Comparison of ENCODE assay signal across 19 cellular contexts in the genomic region with DNA sequence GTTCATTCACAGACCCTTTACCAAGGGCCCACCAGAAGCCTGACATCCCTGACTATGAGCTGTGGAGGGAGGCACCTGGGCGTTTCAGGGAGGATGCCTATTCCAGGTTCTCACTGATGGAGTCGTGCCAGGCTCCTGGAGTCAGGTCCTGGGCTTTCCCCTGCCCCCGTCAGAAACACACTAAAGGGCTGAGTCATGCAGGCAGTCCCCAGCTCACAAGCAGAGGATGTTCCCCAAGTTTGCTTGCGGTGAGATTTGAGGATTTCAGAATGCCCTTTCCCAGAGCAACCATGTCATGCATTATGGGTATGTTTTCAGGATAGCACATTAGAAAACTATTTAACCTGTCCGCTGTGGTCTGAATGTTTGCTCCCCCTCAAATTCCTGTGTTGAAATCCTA. TPM values are rescaled to one million over a fixed set of nuclear protein-coding genes. Genes with fewer than 3 reads are reported as not detected.
DNase-seq lines count a peak whose midpoint lies in the region; ATAC-seq, FAIRE-seq and TF ChIP-seq lines count a peak whose summit lies in the region.
"Had no signal": no experiment of that assay in that cellular context is flagged by ENCODE, and none has a peak within 500 bp of the region (broad histone marks: within the 10 kb centered on the region; RNA-seq: fewer than 3 reads in every experiment).

No MANE protein-coding gene starts in this region.

- ATAC-seq in A549, result no peak
- ATAC-seq: Right ventricle myocardium inferior had no signal

- intact Hi-C loops in tibial artery (cut with DNase I; ENCODE audit: low total_unique reads), result no loop called here

- no peaks in the 10 kb centered on the region for H3K36me3 Mint-ChIP-seq in astrocyte (ENCODE audit: low read depth, unreplicated experiment)
- no peaks in the 10 kb centered on the region for H3K36me3 Mint-ChIP-seq in immature natural killer cell

- H3K27me3 ChIP-seq in astrocyte (ENCODE audit: insufficient read depth, low read length) (no peaks in the 10 kb centered on the region), kidney epithelial cell (ENCODE audit: control insufficient read depth, insufficient read depth, low read length) (no peaks in the 10 kb centered on the region), tibial artery (peaks cover 0 to 5% of the 10 kb centered on the region in 2 donors)
- H3K27me3 ChIP-seq: esophagus muscularis mucosa, suprapubic skin had no signal

- FAIRE-seq in A549 (lab: Jason Lieb, UNC), result no peak
- no peak for FAIRE-seq in HTR-8/SVneo (lab: Jason Lieb, UNC)
- FAIRE-seq in astrocyte (lab: Jason Lieb, UNC), result no peak
- FAIRE-seq: H54 had no signal

- TF ChIP-seq CTCF in A549 (IDR thresholded peaks at IDR 0.05), result no peak
- no peak for TF ChIP-seq CTCF in astrocyte (IDR thresholded peaks at IDR 0.05; ENCODE audit: insufficient read depth, low read depth, low read length)
- TF ChIP-seq CTCF in kidney epithelial cell (IDR thresholded peaks at IDR 0.05; ENCODE audit: insufficient read depth, low read length, poor library complexity, severe bottlenecking), result no peak
- TF ChIP-seq CTCF in tibial artery (IDR thresholded peaks at IDR 0.05), result no peak

- H3K79me2 ChIP-seq in astrocyte (ENCODE audit: insufficient read depth, low read length), result no peaks in the 10 kb centered on the region

- H3K9ac ChIP-seq in astrocyte (ENCODE audit: low read length), result peak overlapping the region; percentile 53

- H3K27me3 Mint-ChIP-seq in astrocyte (ENCODE audit: low read depth, unreplicated experiment) (no peaks in the 10 kb centered on the region), immature natural killer cell (ENCODE audit: low read depth in 3 of 3) (peaks cover 0 to 2% (median 0%) of the 10 kb centered on the region in 3 donors)
- H3K27me3 Mint-ChIP-seq: CD4-positive, alpha-beta T cell had no signal

- H3K4me1 ChIP-seq in A549 (peaks cover 8% of the 10 kb centered on the region; the same call in 1 of the 3 replicates), astrocyte (ENCODE audit: insufficient read depth, low read length) (peaks cover 39% of the 10 kb centered on the region), tibial artery (no peaks in the 10 kb centered on the region)
- H3K4me1 ChIP-seq: esophagus muscularis mucosa, suprapubic skin had no signal

- WGBS in A549 (ENCODE audit: missing lambda C conversion rate), result 66% methylated on average over 4 of the region's 5 CpGs

- TF ChIP-seq POLR2A in A549 (IDR thresholded peaks at IDR 0.05; ENCODE audit: low read length), result no peak

- H3K4me1 Mint-ChIP-seq in astrocyte (ENCODE audit: low read depth, unreplicated experiment), result peaks cover 31% of the 10 kb centered on the region
- H3K4me1 Mint-ChIP-seq in immature natural killer cell, result no peaks in the 10 kb centered on the region

- no peak overlapping the region for H2AFZ ChIP-seq in astrocyte (ENCODE audit: low read depth, low read length)

- no peaks in the 10 kb centered on the region for H3K36me3 ChIP-seq in astrocyte (ENCODE audit: insufficient read depth, low read length)
- H3K36me3 ChIP-seq in kidney epithelial cell (ENCODE audit: control insufficient read depth, insufficient read depth, low read length), result no peaks in the 10 kb centered on the region
- no peaks in the 10 kb centered on the region for H3K36me3 ChIP-seq in tibial artery
- H3K36me3 ChIP-seq: esophagus muscularis mucosa, suprapubic skin had no signal

- no peak for TF ChIP-seq RAD21 in A549 (conservative IDR thresholded peaks at IDR 0.05 in 1 of 2, IDR thresholded peaks at IDR 0.05 in 1 of 2)

- CTCF ChIA-PET in A549 (lab: Yijun Ruan, JAX), result no interaction called here

- H3K4me3 ChIP-seq in A549, result no peak overlapping the region
- H3K4me3 ChIP-seq in astrocyte (ENCODE audit: insufficient read depth, low read depth, low read length), result no peak overlapping the region
- no peak overlapping the region for H3K4me3 ChIP-seq in kidney epithelial cell (ENCODE audit: low read depth, low read length)
- H3K4me3 ChIP-seq in tibial artery, result no peak overlapping the region
- H3K4me3 ChIP-seq: esophagus muscularis mucosa, suprapubic skin had no signal

- H4K20me1 ChIP-seq in astrocyte (ENCODE audit: insufficient read depth, low read length), result no peaks in the 10 kb centered on the region

- H3K9me3 ChIP-seq in A549, result no peaks in the 10 kb centered on the region
- H3K9me3 ChIP-seq in astrocyte (ENCODE audit: insufficient read depth, low read depth, low read length), result no peaks in the 10 kb centered on the region
- no peaks in the 10 kb centered on the region for H3K9me3 ChIP-seq in tibial artery
- H3K9me3 ChIP-seq: esophagus muscularis mucosa, suprapubic skin had no signal

- no peak for TF ChIP-seq EP300 in A549 (IDR thresholded peaks at IDR 0.05)

- no peak for DNase-seq in A549 (ENCODE audit: low read depth in 1 of 2, low spot score in 1 of 2)
- DNase-seq in HTR-8/SVneo (ENCODE audit: insufficient read length, low spot score), result peak; percentile 39
- DNase-seq in astrocyte (ENCODE audit: low read depth), result peak; percentile 89
- peak; percentile 62 for DNase-seq in kidney epithelial cell (ENCODE audit: low read depth)
- DNase-seq in mesenteric fat pad (ENCODE audit: low spot score), result no peak
- no peak for DNase-seq in tibial artery
- no peak for DNase-seq in NCI-H524 treated with DMSO at 0.1 percent for 48 hours (lab: John Stamatoyannopoulos, UW)
- no peak for DNase-seq in immature natural killer cell
- DNase-seq: activated CD4-positive, alpha-beta T cell treated with anti-CD3 and anti-CD28 coated beads, Interleukin-2, amount 50 U/mL, for 4 hours; activated effector memory CD4-positive, alpha-beta T cell treated with anti-CD3 and anti-CD28 coated beads, Interleukin-2, amount 50 U/mL, for 16 hours; CD4-positive, alpha-beta T cell; central memory CD4-positive, alpha-beta T cell; NCI-H1930; nucleus accumbens; T-helper 1 cell had no signal

- no peak overlapping the region for H3K4me3 Mint-ChIP-seq in astrocyte (ENCODE audit: unreplicated experiment)
- no peak overlapping the region for H3K4me3 Mint-ChIP-seq in immature natural killer cell
- H3K4me3 Mint-ChIP-seq: CD4-positive, alpha-beta T cell had no signal

- H3K4me2 ChIP-seq in A549 (0 out of 3 replicates have a peak overlapping the region, but pooled peaks have one; percentile 13), astrocyte (ENCODE audit: low read length) (peak overlapping the region; percentile 21)

- no peak overlapping the region for H3K27ac Mint-ChIP-seq in astrocyte (ENCODE audit: unreplicated experiment)
- no peak overlapping the region for H3K27ac Mint-ChIP-seq in immature natural killer cell
- H3K27ac Mint-ChIP-seq: CD4-positive, alpha-beta T cell had no signal

- H3K9me3 Mint-ChIP-seq in astrocyte (ENCODE audit: unreplicated experiment) (no peaks in the 10 kb centered on the region), immature natural killer cell (no peaks in the 10 kb centered on the region)
- H3K9me3 Mint-ChIP-seq: CD4-positive, alpha-beta T cell had no signal

- peak overlapping the region in 1 of 2 experiments; percentile 15; a peak in 1 of 6 replicates for H3K27ac ChIP-seq in A549
- peak overlapping the region; percentile 89 for H3K27ac ChIP-seq in astrocyte (ENCODE audit: low read depth, low read length)
- no peak overlapping the region for H3K27ac ChIP-seq in tibial artery
- H3K27ac ChIP-seq: esophagus muscularis mucosa, suprapubic skin had no signal

- POLR2A ChIA-PET in A549 (lab: Yijun Ruan, JAX), result no interaction called here

TF ChIP-seq in A549, 52 proteins besides CTCF, POLR2A, EP300 and RAD21 (continues in another document):
- TF ChIP-seq E2F6 (IDR thresholded peaks at IDR 0.05; ENCODE audit: borderline replicate concordance, low read depth) (no peak), REST (IDR thresholded peaks at IDR 0.05) (no peak), KDM1A (IDR thresholded peaks at IDR 0.05; ENCODE audit: low read depth) (no peak), CHD2 (IDR thresholded peaks at IDR 0.05; ENCODE audit: low read length, partially characterized antibody) (no peak)

RNA-seq across cellular contexts. Expression of gene FHDC1, which starts 45.2 kb away (rescaled TPM):
- 0.08 and 0.13 TPM in 2 replicates for polyA plus RNA-seq in A549 (2011; rRNA removed)
- polyA plus RNA-seq in A549 (2012; cell fraction: cytosol; rRNA removed), result 0.07 and 0.09 TPM in 2 replicates
- 0.23 and 0.38 TPM in 2 replicates for polyA plus RNA-seq in A549 (2012; cell fraction: nucleus; rRNA removed)
- polyA plus RNA-seq in A549 (2017; fragmentation: RNase III; extraction: RNeasy Plus Mini Kit Qiagen cat#74134 plus additional on column Dnase treatment), result 0.31 to 0.32 TPM (median 0.31 TPM) in 3 replicates
- 0.08 and 0.10 TPM in 2 replicates for polyA minus RNA-seq in A549 (2011; rRNA and poly(A)+ RNA removed)
- 1.5 and 1.7 TPM in 2 replicates for total RNA-seq in astrocyte
- total RNA-seq in kidney epithelial cell, result 3.1 and 3.7 TPM in 2 replicates
- total RNA-seq in mesenteric fat pad, result 1.2 TPM
- not detected for polyA plus RNA-seq in immature natural killer cell

Comparison
In these comparisons a context has a peak if more than half of its experiments do, and no peak if none do; other contexts are left out.
1. DNase-seq: peak in HTR-8/SVneo (single experiment), astrocyte (single experiment) and kidney epithelial cell (single experiment); none in A549 (0 of 2), mesenteric fat pad (single experiment), tibial artery (0 of 2), NCI-H524 treated with DMSO at 0.1 percent for 48 hours (single experiment) and immature natural killer cell (0 of 3).